ENCODE assay signal across 24 cellular contexts in the genomic region with DNA sequence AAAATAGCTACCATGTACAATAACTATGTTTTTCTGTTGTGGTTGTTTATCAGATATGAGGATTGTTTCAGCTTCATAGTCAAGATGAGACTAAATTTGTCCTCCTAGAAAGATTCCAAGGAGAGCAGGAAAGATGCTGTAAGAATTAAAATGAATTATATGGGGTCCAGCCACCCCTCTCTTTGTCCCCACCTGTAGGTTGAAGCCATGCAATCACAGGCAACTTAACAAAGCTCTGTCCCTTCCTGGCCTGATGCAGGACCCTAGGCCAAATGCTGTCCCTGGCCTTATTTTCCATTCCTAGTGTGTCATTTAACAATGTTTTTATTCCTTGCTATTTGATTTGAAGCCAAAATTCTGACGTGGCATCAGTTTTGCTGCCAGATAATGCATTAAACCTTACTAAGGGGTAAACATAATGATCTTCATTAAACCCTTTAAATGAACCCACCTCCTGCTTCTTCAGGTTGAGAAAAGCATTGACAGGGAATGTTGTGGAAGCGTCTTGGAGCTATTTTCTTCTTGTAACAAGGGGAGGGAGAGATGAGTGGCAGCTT.
"Had no signal": no experiment of that assay in that cellular context is flagged by ENCODE, and none has a peak within 500 bp of the region (broad histone marks: within the 10 kb centered on the region; RNA-seq: fewer than 3 reads in every experiment).

No MANE protein-coding gene starts in this region.

- H3K36me3 ChIP-seq: heart right ventricle, pancreas, right lobe of liver, thyroid gland had no signal

- H3K4me1 ChIP-seq: heart right ventricle, pancreas, right lobe of liver, thyroid gland had no signal

- H3K9me3 ChIP-seq: pancreas, right lobe of liver, thyroid gland had no signal

- DNase-seq: activated B cell treated with CpG ODN at 0.5 μM for 24 hours; activated CD4-positive, alpha-beta T cell treated with anti-CD3 and anti-CD28 coated beads for 4 hours; activated CD4-positive, alpha-beta T cell treated with anti-CD3 and anti-CD28 coated beads, Interleukin-2, amount 50 U/mL, for 48 hours; activated CD8-positive, alpha-beta memory T cell treated with anti-CD3 and anti-CD28 coated beads, Interleukin-2, amount 50 U/mL, for 48 hours; activated naive CD4-positive, alpha-beta T cell treated with anti-CD3 and anti-CD28 coated beads for 36 hours; activated naive CD8-positive, alpha-beta T cell treated with anti-CD3 and anti-CD28 coated beads, Interleukin-2, amount 10 ng/mL, durations not matched to agents 7 days and 5 days; activated T-cell treated with anti-CD3 and anti-CD28 coated beads, Interleukin-2, amount 50 U/mL, for 48 hours; amygdala; cerebellar nuclear complex; erythroblast; heart right ventricle; left colon; mesenchymal stem cell; pancreas; right lobe of liver; stimulated activated CD4-positive, alpha-beta T cell treated with anti-CD3 and anti-CD28 coated beads, Interleukin-1b, Interleukin-23, amount 100 ng/mL, for 48 hours; substantia nigra; thyroid gland had no signal

- ATAC-seq: heart right ventricle, left colon, pancreas, right lobe of liver had no signal

- H3K36me3 Mint-ChIP-seq: activated naive CD8-positive, alpha-beta T cell treated with anti-CD3 and anti-CD28 coated beads, Interleukin-2, amount 10 ng/mL, durations not matched to agents 7 days and 5 days had no signal

- H3K4me1 Mint-ChIP-seq: activated B cell treated with CpG ODN at 0.5 μM for 24 hours; activated naive CD8-positive, alpha-beta T cell treated with anti-CD3 and anti-CD28 coated beads, Interleukin-2, amount 10 ng/mL, durations not matched to agents 7 days and 5 days; nephron had no signal

- FAIRE-seq: endometrium, keratinocyte, pancreas had no signal

- H3K4me3 ChIP-seq: coronary artery, heart right ventricle, pancreas, right lobe of liver, skin epidermis, thyroid gland had no signal

- H3K27me3 ChIP-seq: heart right ventricle, pancreas, right lobe of liver, thyroid gland had no signal

- H3K4me3 Mint-ChIP-seq: activated B cell treated with CpG ODN at 0.5 μM for 24 hours; activated naive CD4-positive, alpha-beta T cell treated with anti-CD3 and anti-CD28 coated beads for 36 hours; activated naive CD8-positive, alpha-beta T cell treated with anti-CD3 and anti-CD28 coated beads, Interleukin-2, amount 10 ng/mL, durations not matched to agents 7 days and 5 days; nephron; stimulated activated naive CD8-positive, alpha-beta T cell treated with anti-CD3 and anti-CD28 coated beads, Interleukin-15, Interleukin-2, amounts not matched to agents 100 ng/mL and 50 ng/mL, for 24 hours had no signal

- H3K27ac Mint-ChIP-seq: activated B cell treated with CpG ODN at 0.5 μM for 24 hours; activated naive CD4-positive, alpha-beta T cell treated with anti-CD3 and anti-CD28 coated beads for 36 hours; activated naive CD8-positive, alpha-beta T cell treated with anti-CD3 and anti-CD28 coated beads, Interleukin-2, amount 10 ng/mL, durations not matched to agents 7 days and 5 days; nephron; stimulated activated naive CD8-positive, alpha-beta T cell treated with anti-CD3 and anti-CD28 coated beads, Interleukin-15, Interleukin-2, amounts not matched to agents 100 ng/mL and 50 ng/mL, for 24 hours had no signal

- H3K27ac ChIP-seq: coronary artery, heart right ventricle, pancreas, right lobe of liver, skin epidermis, thyroid gland had no signal

- H3K27me3 Mint-ChIP-seq: activated B cell treated with CpG ODN at 0.5 μM for 24 hours; activated naive CD8-positive, alpha-beta T cell treated with anti-CD3 and anti-CD28 coated beads, Interleukin-2, amount 10 ng/mL, durations not matched to agents 7 days and 5 days; stimulated activated naive CD8-positive, alpha-beta T cell treated with anti-CD3 and anti-CD28 coated beads, Interleukin-15, Interleukin-2, amounts not matched to agents 100 ng/mL and 50 ng/mL, for 24 hours had no signal
